In the genomic region with DNA sequence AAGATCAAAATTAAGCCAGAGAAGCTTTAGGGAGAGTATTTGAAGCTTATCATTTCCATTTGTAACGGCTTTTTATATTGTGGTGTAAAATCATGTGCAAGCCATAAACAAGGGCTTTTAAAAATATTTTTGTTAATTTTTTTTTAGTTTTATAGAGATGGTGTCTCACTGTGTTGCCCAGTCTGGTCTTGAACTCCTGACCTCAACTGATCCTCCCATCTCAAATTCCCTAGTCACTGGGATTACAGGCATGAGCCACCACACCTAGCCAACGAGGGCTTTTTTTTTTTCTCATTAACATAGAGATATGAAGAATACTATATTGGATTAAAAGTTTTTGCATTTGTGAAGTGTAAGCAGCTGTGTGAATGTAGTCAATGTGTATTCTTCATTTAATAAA, we compare ENCODE assay signal across 18 cellular contexts. TPM values are rescaled to one million over a fixed set of nuclear protein-coding genes. Genes with fewer than 3 reads are reported as not detected.
DNase-seq lines count a peak whose midpoint lies in the region; ATAC-seq and TF ChIP-seq lines count a peak whose summit lies in the region.
"Had no signal": no experiment of that assay in that cellular context is flagged by ENCODE, and none has a peak within 500 bp of the region (broad histone marks: within the 10 kb centered on the region; RNA-seq: fewer than 3 reads in every experiment).

No MANE protein-coding gene starts in this region.

- peaks cover 5% of the 10 kb centered on the region for H3K36me3 Mint-ChIP-seq in MCF 10A (ENCODE audit: insufficient read depth, unreplicated experiment)
- H3K36me3 Mint-ChIP-seq in WTC11: peaks cover 3% of the 10 kb centered on the region; the same call in 1 of the 2 replicates

- POLR2A ChIA-PET in MCF 10A (lab: Yijun Ruan, JAX): interaction anchor here (1.1 to 5.0 kb wide), 5 partner anchors 28 to 1185 kb away, joined by 3 to 26 read pairs (median 4); partner anchors contain the start of genes E2F3 and SOX4
- POLR2A ChIA-PET in HEK293 (lab: Yijun Ruan, JAX): interaction anchor here (1.4 to 3.0 kb wide), 2 partner anchors 1026 to 1031 kb away, joined by 4 to 24 read pairs; partner anchors contain the start of gene SOX4
- POLR2A ChIA-PET in WTC11 (lab: Charles Lee): interaction anchor here (0.6 to 0.7 kb wide), 2 partner anchors 11 to 342 kb away, joined by 3 to 4 read pairs; no protein-coding TSS in a partner anchor

- H3K79me2 ChIP-seq in osteoblast (ENCODE audit: insufficient read depth, low read length): no peaks in the 10 kb centered on the region

- H3K4me1 Mint-ChIP-seq in MCF 10A (ENCODE audit: insufficient read depth, unreplicated experiment) (peaks cover 7% of the 10 kb centered on the region), WTC11 (peaks cover 25% of the 10 kb centered on the region)

- H3K27ac ChIP-seq in breast epithelium (no peak overlapping the region), HEK293 (ENCODE audit: extremely low read depth, low read depth, low read length) (no peak overlapping the region), osteoblast (ENCODE audit: low read depth, low read length) (no peak overlapping the region)
- H3K27ac ChIP-seq: 22Rv1; A549; BLaER1 treated with 17β-estradiol and CSF1 and Interleukin-3, amounts not matched to agents 10 nM and 100 nM; C4-2B had no signal

- no peaks in the 10 kb centered on the region for H3K27me3 Mint-ChIP-seq in MCF 10A (ENCODE audit: insufficient read depth, unreplicated experiment)
- H3K27me3 Mint-ChIP-seq in WTC11 (ENCODE audit: low read depth): no peaks in the 10 kb centered on the region
- H3K27me3 Mint-ChIP-seq: B cell; CD4-positive, alpha-beta T cell had no signal

- DNase-seq in MCF 10A (ENCODE audit: unreplicated experiment) (no peak), breast epithelium (ENCODE audit: low spot score in 2 of 2) (no peak), WTC11 (ENCODE audit: low spot score) (no peak), osteoblast (ENCODE audit: insufficient read length, low spot score, missing footprints) (peak; percentile 8), NCI-H526 treated with DMSO at 0.1 percent for 48 hours (lab: John Stamatoyannopoulos, UW) (no peak)
- DNase-seq: Caco-2; Calu3; CD4-positive, alpha-beta T cell; CD8-positive, alpha-beta T cell; DMS79 treated with DMSO at 0.1 percent for 48 hours; GF-D8 had no signal

- H3K4me3 Mint-ChIP-seq in MCF 10A (ENCODE audit: unreplicated experiment): no peak overlapping the region
- no peak overlapping the region for H3K4me3 Mint-ChIP-seq in WTC11
- H3K4me3 Mint-ChIP-seq: B cell; CD4-positive, alpha-beta T cell; CD8-positive, alpha-beta T cell had no signal

- TF ChIP-seq CTCF in MCF 10A (IDR thresholded peaks at IDR 0.05; ENCODE audit: unreplicated experiment) (no peak), breast epithelium (IDR thresholded peaks at IDR 0.05) (no peak), HEK293 (tag by site-specific recombination; IDR thresholded peaks at IDR 0.05) (no peak), WTC11 (IDR thresholded peaks at IDR 0.05) (no peak), osteoblast (IDR thresholded peaks at IDR 0.05; ENCODE audit: extremely low read depth, low read depth, low read length) (no peak)

- no peaks in the 10 kb centered on the region for H3K4me1 ChIP-seq in breast epithelium
- peaks cover 9% of the 10 kb centered on the region; the same call in 1 of the 2 replicates for H3K4me1 ChIP-seq in HEK293 (ENCODE audit: control insufficient read depth, insufficient read depth, low read length)
- H3K4me1 ChIP-seq in osteoblast (ENCODE audit: insufficient read depth, low read length): no peaks in the 10 kb centered on the region
- H3K4me1 ChIP-seq: Caco-2 had no signal

- no TSS peak for BruUV-seq in MCF 10A (replicated peaks; lab: Mats Ljungman, UMichigan)

- no peaks in the 10 kb centered on the region for H3K36me3 ChIP-seq in breast epithelium
- H3K36me3 ChIP-seq in HEK293 (ENCODE audit: control insufficient read depth in 2 of 2, insufficient read depth in 1 of 2, low read length in 2 of 2): no peaks in the 10 kb centered on the region; a peak in 1 of 3 replicates
- no peaks in the 10 kb centered on the region for H3K36me3 ChIP-seq in osteoblast (ENCODE audit: insufficient read depth, low read length)

- no peak overlapping the region for H3K4me2 ChIP-seq in osteoblast (ENCODE audit: insufficient read depth, low read length)
- H3K4me2 ChIP-seq: A549 had no signal

- H3K27ac Mint-ChIP-seq in MCF 10A (ENCODE audit: low read depth, unreplicated experiment) (peak overlapping the region; percentile 22), WTC11 (no peak overlapping the region)
- H3K27ac Mint-ChIP-seq: B cell; CD4-positive, alpha-beta T cell; CD8-positive, alpha-beta T cell had no signal

- ATAC-seq in WTC11 (no peak), HG02973 (IDR thresholded peaks at IDR 0.05; ENCODE audit: unreplicated experiment) (no peak)
- ATAC-seq: A549; CD8-positive, alpha-beta T cell had no signal

- TF ChIP-seq POLR2A in breast epithelium (IDR thresholded peaks at IDR 0.05): no peak

- CTCF ChIA-PET in MCF 10A (lab: Yijun Ruan, JAX): interaction anchor here (0.5 to 4.7 kb wide), 16 partner anchors 8 to 1867 kb away, joined by 3 to 56 read pairs (median 3); partner anchors contain the start of gene SOX4
- CTCF ChIA-PET in HEK293 (lab: Yijun Ruan, JAX): interaction anchor here (0.6 to 2.7 kb wide), 16 partner anchors 8 to 1283 kb away, joined by 3 to 19 read pairs (median 4); partner anchors contain the start of gene SOX4
- CTCF ChIA-PET in WTC11 (lab: Charles Lee): interaction anchor here (0.5 to 1.9 kb wide), 8 partner anchors 13 to 1812 kb away, joined by 3 to 19 read pairs (median 4); no protein-coding TSS in a partner anchor

- no peaks in the 10 kb centered on the region for H3K27me3 ChIP-seq in breast epithelium
- no peaks in the 10 kb centered on the region for H3K27me3 ChIP-seq in osteoblast (ENCODE audit: insufficient read depth, low read length)
- H3K27me3 ChIP-seq: BLaER1 treated with 17β-estradiol and CSF1 and Interleukin-3, amounts not matched to agents 10 nM and 100 nM had no signal

- H3K9me3 Mint-ChIP-seq in MCF 10A (ENCODE audit: unreplicated experiment): no peaks in the 10 kb centered on the region
- H3K9me3 Mint-ChIP-seq in WTC11: no peaks in the 10 kb centered on the region
- H3K9me3 Mint-ChIP-seq: CD4-positive, alpha-beta T cell; CD8-positive, alpha-beta T cell had no signal

- no peaks in the 10 kb centered on the region for H4K20me1 ChIP-seq in osteoblast (ENCODE audit: insufficient read depth, low read length)
- H4K20me1 ChIP-seq: BLaER1 treated with 17β-estradiol and CSF1 and Interleukin-3, amounts not matched to agents 10 nM and 100 nM had no signal

- intact Hi-C loops in MCF 10A (cut with micrococcal nuclease) (loop anchor here (5.0 to 10.0 kb wide), 3 partner anchors 451 to 1371 kb away; no protein-coding TSS in a partner anchor), breast epithelium (cut with DNase I; ENCODE audit: low total_unique reads) (no loop called here)

- H2AFZ ChIP-seq in osteoblast (ENCODE audit: low read length): no peak overlapping the region

- no peak overlapping the region for H3K4me3 ChIP-seq in breast epithelium
- H3K4me3 ChIP-seq in HEK293 (ENCODE audit: low read depth, low read length): no peak overlapping the region
- H3K4me3 ChIP-seq in osteoblast (ENCODE audit: insufficient read depth, low read length): no peak overlapping the region
- H3K4me3 ChIP-seq: A549; BLaER1 treated with 17β-estradiol and CSF1 and Interleukin-3, amounts not matched to agents 10 nM and 100 nM had no signal

- H3K9me3 ChIP-seq in breast epithelium (no peaks in the 10 kb centered on the region), HEK293 (ENCODE audit: control insufficient read depth, insufficient read depth, low read depth, low read length) (no peaks in the 10 kb centered on the region), osteoblast (ENCODE audit: low read depth, low read length) (no peaks in the 10 kb centered on the region)
- H3K9me3 ChIP-seq: A549, Caco-2 had no signal

TF ChIP-seq in HEK293, 187 proteins besides CTCF, POLR2A, EP300 and RAD21:
- peak; percentile 68; the same call in 1 of the 2 replicates for TF ChIP-seq ZNF121 (tag by site-specific recombination; IDR thresholded peaks at IDR 0.05)
- TF ChIP-seq MEIS1 (CRISPR knock-in tag; IDR thresholded peaks at IDR 0.05; ENCODE audit: borderline replicate concordance): no peak

TF ChIP-seq in WTC11, 78 proteins besides CTCF, POLR2A, EP300 and RAD21 (continues in another document):
- peak; percentile 69; the same call in 1 of the 2 replicates for TF ChIP-seq ZNF121 (CRISPR knock-in tag; IDR thresholded peaks at IDR 0.05)
- no peak for TF ChIP-seq STAT6 (CRISPR knock-in tag; conservative IDR thresholded peaks at IDR 0.05; ENCODE audit: low read depth)

RNA-seq across cellular contexts. Expression of gene CDKAL1, which starts 29.1 kb away (rescaled TPM):
- total RNA-seq in MCF 10A (2022) (11.8 and 13.2 TPM in 2 replicates), breast epithelium (10 to 100 TPM; 13.0 to 27.2 (median 18.0) TPM), WTC11 (2021) (20.6 to 21.9 TPM (median 21.6 TPM) in 3 replicates), osteoblast (17.4 and 18.5 TPM in 2 replicates)
